Comparison of ENCODE assay signal across 20 cellular contexts in the genomic region with DNA sequence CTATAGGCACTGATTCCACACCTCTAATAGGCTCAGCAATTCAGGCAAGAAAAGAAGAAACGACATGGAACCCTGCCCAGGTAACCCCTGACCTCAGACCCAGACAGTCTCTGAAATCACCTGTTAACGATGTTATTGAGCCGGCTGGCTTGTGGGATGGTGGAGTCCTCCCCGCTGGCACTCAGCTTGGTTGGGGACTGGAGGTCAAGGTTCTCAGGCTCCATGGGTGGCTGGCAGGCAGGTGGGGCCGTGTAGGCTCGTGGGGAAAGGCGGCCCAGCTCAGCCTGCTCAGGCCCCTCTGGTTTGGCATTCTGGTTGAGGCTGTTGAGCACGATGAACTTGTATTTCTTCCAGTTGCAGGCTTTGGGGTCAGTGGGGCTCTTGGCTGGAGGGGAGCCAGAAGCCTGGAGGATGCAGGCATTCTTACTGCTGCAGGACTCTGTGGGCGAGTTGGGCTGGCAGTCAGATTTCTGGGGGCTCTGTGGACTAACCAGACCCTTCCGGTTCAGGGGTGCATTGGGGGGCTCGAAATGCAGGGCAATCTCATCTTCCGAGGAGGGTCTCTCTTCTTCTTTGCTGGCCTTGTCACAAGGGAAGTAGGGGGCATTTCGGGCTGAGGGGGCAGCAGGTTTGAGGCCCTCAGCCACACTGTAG. TPM values are rescaled to one million over a fixed set of nuclear protein-coding genes. Genes with fewer than 3 reads are reported as not detected.
DNase-seq lines count a peak whose midpoint lies in the region; ATAC-seq and TF ChIP-seq lines count a peak whose summit lies in the region.
"Had no signal": no experiment of that assay in that cellular context is flagged by ENCODE, and none has a peak within 500 bp of the region (broad histone marks: within the 10 kb centered on the region; RNA-seq: fewer than 3 reads in every experiment).

No MANE protein-coding gene starts in this region.

- POLR2A ChIA-PET in activated CD8-positive, alpha-beta T cell treated with anti-CD3 and anti-CD28 coated beads, Interleukin-2, amount 10 ng/mL, durations not matched to agents 7 days and 5 days (lab: Charles Lee): no interaction called here
- POLR2A ChIA-PET in activated CD8-positive, alpha-beta T cell treated with anti-CD3 and anti-CD28 coated beads for 36 hours (lab: Charles Lee): no interaction called here
- POLR2A ChIA-PET in MCF 10A (lab: Yijun Ruan, JAX): interaction anchor here (0.6 kb wide), 1 partner anchor 1894 kb away, joined by 3 read pairs; no protein-coding TSS in a partner anchor

- no peak for ATAC-seq in activated CD8-positive, alpha-beta T cell treated with anti-CD3 and anti-CD28 coated beads, Interleukin-2, amount 10 ng/mL, durations not matched to agents 7 days and 5 days
- no peak for ATAC-seq in activated CD8-positive, alpha-beta T cell treated with anti-CD3 and anti-CD28 coated beads for 36 hours
- ATAC-seq in left lobe of liver (peak; percentile 72), HG03469 (IDR thresholded peaks at IDR 0.05; ENCODE audit: unreplicated experiment) (no peak)

- CTCF ChIA-PET in activated CD8-positive, alpha-beta T cell treated with anti-CD3 and anti-CD28 coated beads, Interleukin-2, amount 10 ng/mL, durations not matched to agents 7 days and 5 days (lab: Charles Lee): interaction anchor here (3.3 kb wide), 1 partner anchor 11 kb away, joined by 16 read pairs; no protein-coding TSS in a partner anchor
- CTCF ChIA-PET in activated CD8-positive, alpha-beta T cell treated with anti-CD3 and anti-CD28 coated beads for 36 hours (lab: Charles Lee): no interaction called here
- CTCF ChIA-PET in MCF 10A (lab: Yijun Ruan, JAX): no interaction called here

- no peaks in the 10 kb centered on the region for H3K9me3 ChIP-seq in subcutaneous abdominal adipose tissue (ENCODE audit: control insufficient read depth in 5 of 5, low read length in 5 of 5)

- no peak for TF ChIP-seq CTCF in activated CD8-positive, alpha-beta T cell treated with anti-CD3 and anti-CD28 coated beads for 36 hours (IDR thresholded peaks at IDR 0.05)
- TF ChIP-seq CTCF in MCF 10A (IDR thresholded peaks at IDR 0.05; ENCODE audit: unreplicated experiment): no peak

- no peak overlapping the region for H3K9ac ChIP-seq in subcutaneous abdominal adipose tissue (ENCODE audit: low read length in 5 of 5)
- H3K9ac ChIP-seq: GM23248 had no signal

- intact Hi-C loops in activated CD8-positive, alpha-beta T cell treated with anti-CD3 and anti-CD28 coated beads for 36 hours (cut with micrococcal nuclease): no loop called here
- intact Hi-C loops in MCF 10A (cut with micrococcal nuclease): no loop called here

- BruUV-seq in MCF 10A (replicated peaks; lab: Mats Ljungman, UMichigan): TSS peak; percentile 16

- peak overlapping the region; percentile 44 for H3K27ac ChIP-seq in subcutaneous abdominal adipose tissue (ENCODE audit: low read depth, low read length)
- H3K27ac ChIP-seq: 22Rv1, GM23248 had no signal

- no peaks in the 10 kb centered on the region for H3K27me3 ChIP-seq in subcutaneous abdominal adipose tissue (ENCODE audit: control insufficient read depth in 5 of 5, insufficient read depth in 4 of 5, low read length in 5 of 5)

- peaks cover 29% of the 10 kb centered on the region for H3K36me3 Mint-ChIP-seq in activated CD8-positive, alpha-beta T cell treated with anti-CD3 and anti-CD28 coated beads, Interleukin-2, amount 10 ng/mL, durations not matched to agents 7 days and 5 days (ENCODE audit: low read depth)
- H3K36me3 Mint-ChIP-seq in activated CD8-positive, alpha-beta T cell treated with anti-CD3 and anti-CD28 coated beads for 36 hours (ENCODE audit: low read depth): peaks cover 23% of the 10 kb centered on the region
- H3K36me3 Mint-ChIP-seq in MCF 10A (ENCODE audit: insufficient read depth, unreplicated experiment): peaks cover 100% of the 10 kb centered on the region

- H3K27ac Mint-ChIP-seq in activated CD8-positive, alpha-beta T cell treated with anti-CD3 and anti-CD28 coated beads, Interleukin-2, amount 10 ng/mL, durations not matched to agents 7 days and 5 days: peak overlapping the region; percentile 36
- H3K27ac Mint-ChIP-seq in activated CD8-positive, alpha-beta T cell treated with anti-CD3 and anti-CD28 coated beads for 36 hours: no peak overlapping the region
- H3K27ac Mint-ChIP-seq in MCF 10A (ENCODE audit: low read depth, unreplicated experiment): no peak overlapping the region

- H3K4me1 ChIP-seq in subcutaneous abdominal adipose tissue (ENCODE audit: control insufficient read depth in 5 of 5, insufficient read depth in 5 of 5, low read length in 5 of 5): peaks cover 0 to 32% (median 24%) of the 10 kb centered on the region in 5 donors

- H3K9me3 Mint-ChIP-seq in activated CD8-positive, alpha-beta T cell treated with anti-CD3 and anti-CD28 coated beads, Interleukin-2, amount 10 ng/mL, durations not matched to agents 7 days and 5 days (ENCODE audit: insufficient read depth): no peaks in the 10 kb centered on the region
- H3K9me3 Mint-ChIP-seq in activated CD8-positive, alpha-beta T cell treated with anti-CD3 and anti-CD28 coated beads for 36 hours: no peaks in the 10 kb centered on the region
- no peaks in the 10 kb centered on the region for H3K9me3 Mint-ChIP-seq in MCF 10A (ENCODE audit: unreplicated experiment)
- H3K9me3 Mint-ChIP-seq: CD14-positive monocyte had no signal

- no peak overlapping the region for H3K4me3 Mint-ChIP-seq in activated CD8-positive, alpha-beta T cell treated with anti-CD3 and anti-CD28 coated beads, Interleukin-2, amount 10 ng/mL, durations not matched to agents 7 days and 5 days
- H3K4me3 Mint-ChIP-seq in activated CD8-positive, alpha-beta T cell treated with anti-CD3 and anti-CD28 coated beads for 36 hours: no peak overlapping the region
- no peak overlapping the region for H3K4me3 Mint-ChIP-seq in MCF 10A (ENCODE audit: unreplicated experiment)

- no peak for DNase-seq in activated CD8-positive, alpha-beta T cell treated with anti-CD3 and anti-CD28 coated beads, Interleukin-2, amount 10 ng/mL, durations not matched to agents 7 days and 5 days
- DNase-seq in activated CD8-positive, alpha-beta T cell treated with anti-CD3 and anti-CD28 coated beads for 36 hours: no peak
- DNase-seq in MCF 10A (ENCODE audit: unreplicated experiment) (no peak), left lobe of liver (ENCODE audit: low spot score) (peak; percentile 57), pons (ENCODE audit: low spot score) (no peak), DMS79 (lab: John Stamatoyannopoulos, UW) (no peak)
- DNase-seq: AML-193, GM23248, HCEC 1CT, NCI-H1105 treated with DMSO at 0.1 percent for 48 hours, NCI-H1694 treated with DMSO at 0.1 percent for 48 hours, NCI-H2107, NCI-H2227 treated with DMSO at 0.1 percent for 48 hours, NCI-H510A treated with DMSO at 0.1 percent for 48 hours, NCI-H82 had no signal

- H3K4me1 Mint-ChIP-seq in activated CD8-positive, alpha-beta T cell treated with anti-CD3 and anti-CD28 coated beads, Interleukin-2, amount 10 ng/mL, durations not matched to agents 7 days and 5 days (ENCODE audit: low read depth): no peaks in the 10 kb centered on the region
- no peaks in the 10 kb centered on the region for H3K4me1 Mint-ChIP-seq in activated CD8-positive, alpha-beta T cell treated with anti-CD3 and anti-CD28 coated beads for 36 hours (ENCODE audit: low read depth)
- H3K4me1 Mint-ChIP-seq in MCF 10A (ENCODE audit: insufficient read depth, unreplicated experiment): no peaks in the 10 kb centered on the region
- H3K4me1 Mint-ChIP-seq: CD14-positive monocyte had no signal

- H3K27me3 Mint-ChIP-seq in activated CD8-positive, alpha-beta T cell treated with anti-CD3 and anti-CD28 coated beads, Interleukin-2, amount 10 ng/mL, durations not matched to agents 7 days and 5 days (ENCODE audit: low read depth): no peaks in the 10 kb centered on the region
- no peaks in the 10 kb centered on the region for H3K27me3 Mint-ChIP-seq in activated CD8-positive, alpha-beta T cell treated with anti-CD3 and anti-CD28 coated beads for 36 hours
- no peaks in the 10 kb centered on the region for H3K27me3 Mint-ChIP-seq in MCF 10A (ENCODE audit: insufficient read depth, unreplicated experiment)

- H3K36me3 ChIP-seq in subcutaneous abdominal adipose tissue (ENCODE audit: control insufficient read depth in 5 of 5, insufficient read depth in 5 of 5, low read length in 5 of 5): peaks cover 45 to 100% (median 99%) of the 10 kb centered on the region in 5 donors

- no peak overlapping the region for H3K4me3 ChIP-seq in subcutaneous abdominal adipose tissue (ENCODE audit: low read depth in 1 of 5, low read length in 5 of 5)
- H3K4me3 ChIP-seq: GM23248 had no signal

RNA-seq across cellular contexts. Expression of a gene that starts 16.2 kb away (rescaled TPM):
- total RNA-seq in activated CD8-positive, alpha-beta T cell treated with anti-CD3 and anti-CD28 coated beads, Interleukin-2, amount 10 ng/mL, durations not matched to agents 7 days and 5 days: 10 to 100 TPM; 11.8 to 12.6 TPM
- total RNA-seq in activated CD8-positive, alpha-beta T cell treated with anti-CD3 and anti-CD28 coated beads for 36 hours: 10 to 100 TPM; 13.7 to 14.0 TPM
- 16.4 and 20.9 TPM in 2 replicates for total RNA-seq in MCF 10A (2022)
- 30.8 TPM for total RNA-seq in left lobe of liver

RNA-seq across cellular contexts. Expression of a gene that starts 26.7 kb away (rescaled TPM):
- not detected for total RNA-seq in activated CD8-positive, alpha-beta T cell treated with anti-CD3 and anti-CD28 coated beads, Interleukin-2, amount 10 ng/mL, durations not matched to agents 7 days and 5 days
- total RNA-seq in activated CD8-positive, alpha-beta T cell treated with anti-CD3 and anti-CD28 coated beads for 36 hours: not detected
- total RNA-seq in MCF 10A (2022) (not detected in 2 replicates), left lobe of liver (not detected)
- total RNA-seq: GM23248, SK-MEL-5 had no signal

RNA-seq across cellular contexts. Expression of a gene that starts 58.9 kb away (rescaled TPM):
- not detected for total RNA-seq in activated CD8-positive, alpha-beta T cell treated with anti-CD3 and anti-CD28 coated beads, Interleukin-2, amount 10 ng/mL, durations not matched to agents 7 days and 5 days
- not detected for total RNA-seq in activated CD8-positive, alpha-beta T cell treated with anti-CD3 and anti-CD28 coated beads for 36 hours
- total RNA-seq in MCF 10A (2022) (not detected in 2 replicates), left lobe of liver (not detected)
- total RNA-seq: GM23248, SK-MEL-5 had no signal
